ENCODE assay signal across 30 cellular contexts in the genomic region with DNA sequence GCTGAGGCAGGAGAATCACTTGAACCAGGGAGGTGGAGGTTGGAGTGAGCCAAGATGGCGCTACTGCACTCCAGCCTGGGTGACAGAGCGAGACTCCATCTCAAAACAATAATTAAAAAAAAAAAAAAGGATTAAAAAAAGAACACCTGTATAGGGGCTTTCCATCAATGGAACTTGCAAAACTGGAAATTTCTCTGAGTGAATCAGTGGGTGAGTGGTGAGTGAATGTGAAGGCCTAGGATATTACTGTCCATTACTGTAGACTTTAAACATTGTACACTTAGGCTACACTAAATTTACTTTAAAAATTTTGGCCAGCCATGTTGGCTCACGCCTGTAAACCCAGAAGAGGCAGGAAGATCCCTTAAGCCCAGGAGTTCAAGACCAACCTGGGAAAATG. TPM values are rescaled to one million over a fixed set of nuclear protein-coding genes. Genes with fewer than 3 reads are reported as not detected.
"Had no signal": no experiment of that assay in that cellular context is flagged by ENCODE, and none has a peak within 500 bp of the region (broad histone marks: within the 10 kb centered on the region; RNA-seq: fewer than 3 reads in every experiment).

No MANE protein-coding gene starts in this region.

- H3K36me3 ChIP-seq: ascending aorta, breast epithelium, esophagus squamous epithelium, gastrocnemius medialis, heart left ventricle had no signal

- H3K9me3 Mint-ChIP-seq: activated CD4-positive, alpha-beta memory T cell treated with anti-CD3 and anti-CD28 coated beads for 36 hours; activated CD4-positive, alpha-beta T cell treated with anti-CD3 and anti-CD28 coated beads, Interleukin-2, amount 10 ng/mL, durations not matched to agents 24 days and 14 days; activated naive CD4-positive, alpha-beta T cell treated with anti-CD3 and anti-CD28 coated beads, Interleukin-2, amount 10 ng/mL, durations not matched to agents 7 days and 5 days; activated naive CD4-positive, alpha-beta T cell treated with anti-CD3 and anti-CD28 coated beads, Interleukin-2, amount 50 U/mL, for 72 hours; activated naive CD8-positive, alpha-beta T cell treated with anti-CD3 and anti-CD28 coated beads, Interleukin-2, amount 10 ng/mL, durations not matched to agents 7 days and 5 days; activated T-cell treated with anti-CD3 and anti-CD28 coated beads, Interleukin-2, amount 50 U/mL, for 24 hours; activated T-cell treated with anti-CD3 and anti-CD28 coated beads, Interleukin-2, amount 50 U/mL, for 72 hours; brain had no signal

- H3K36me3 Mint-ChIP-seq: activated CD4-positive, alpha-beta memory T cell treated with anti-CD3 and anti-CD28 coated beads for 36 hours; activated CD8-positive, alpha-beta memory T cell treated with anti-CD3 and anti-CD28 coated beads, Interleukin-2, amount 10 ng/mL, durations not matched to agents 7 days and 5 days; activated naive CD4-positive, alpha-beta T cell treated with anti-CD3 and anti-CD28 coated beads, Interleukin-2, amount 10 ng/mL, durations not matched to agents 7 days and 5 days; activated naive CD4-positive, alpha-beta T cell treated with anti-CD3 and anti-CD28 coated beads, Interleukin-2, amount 50 U/mL, for 72 hours; brain had no signal

- H3K27me3 Mint-ChIP-seq: activated CD4-positive, alpha-beta memory T cell treated with anti-CD3 and anti-CD28 coated beads for 36 hours; activated CD8-positive, alpha-beta memory T cell treated with anti-CD3 and anti-CD28 coated beads, Interleukin-2, amount 10 ng/mL, durations not matched to agents 7 days and 5 days had no signal

- H3K4me1 Mint-ChIP-seq: brain had no signal

- ATAC-seq: activated CD4-positive, alpha-beta T cell treated with anti-CD3 and anti-CD28 coated beads for 36 hours; activated CD8-positive, alpha-beta T cell treated with anti-CD3 and anti-CD28 coated beads, Interleukin-2, amount 10 ng/mL, durations not matched to agents 7 days and 5 days; activated naive CD4-positive, alpha-beta T cell treated with anti-CD3 and anti-CD28 coated beads, Interleukin-2, amount 50 U/mL, for 72 hours; gastrocnemius medialis; heart left ventricle had no signal

- H3K9me3 ChIP-seq: ascending aorta, breast epithelium, esophagus squamous epithelium, gastrocnemius medialis, heart left ventricle had no signal

- H3K4me3 ChIP-seq: ascending aorta, breast epithelium, esophagus squamous epithelium, gastrocnemius medialis, heart left ventricle had no signal

- H3K27ac ChIP-seq: ascending aorta, breast epithelium, esophagus squamous epithelium, gastrocnemius medialis, heart left ventricle had no signal

- H3K27me3 ChIP-seq: ascending aorta, breast epithelium, esophagus squamous epithelium, gastrocnemius medialis, heart left ventricle had no signal

- H3K4me3 Mint-ChIP-seq: activated CD4-positive, alpha-beta memory T cell treated with anti-CD3 and anti-CD28 coated beads for 36 hours; activated CD4-positive, alpha-beta T cell treated with anti-CD3 and anti-CD28 coated beads for 36 hours; activated CD4-positive, alpha-beta T cell treated with anti-CD3 and anti-CD28 coated beads, Interleukin-2, amount 10 ng/mL, durations not matched to agents 24 days and 14 days; activated CD8-positive, alpha-beta T cell treated with anti-CD3 and anti-CD28 coated beads, Interleukin-2, amount 10 ng/mL, durations not matched to agents 7 days and 5 days; activated naive CD4-positive, alpha-beta T cell treated with anti-CD3 and anti-CD28 coated beads, Interleukin-2, amount 10 ng/mL, durations not matched to agents 7 days and 5 days; activated naive CD8-positive, alpha-beta T cell treated with anti-CD3 and anti-CD28 coated beads, Interleukin-2, amount 10 ng/mL, durations not matched to agents 7 days and 5 days; activated T-cell treated with anti-CD3 and anti-CD28 coated beads, Interleukin-2, amount 50 U/mL, for 24 hours; brain had no signal

- H3K4me1 ChIP-seq: ascending aorta, breast epithelium, esophagus squamous epithelium, gastrocnemius medialis, heart left ventricle had no signal

- DNase-seq: activated CD4-positive, alpha-beta memory T cell treated with anti-CD3 and anti-CD28 coated beads for 36 hours; activated CD4-positive, alpha-beta T cell treated with anti-CD3 and anti-CD28 coated beads for 36 hours; activated CD4-positive, CD25-positive, alpha-beta regulatory T cell; activated CD4-positive, CD25-positive, alpha-beta regulatory T cell treated with anti-CD3 and anti-CD28 coated beads, Interleukin-2, amount 50 U/mL, for 72 hours; activated CD8-positive, alpha-beta memory T cell treated with anti-CD3 and anti-CD28 coated beads, Interleukin-2, amount 10 ng/mL, durations not matched to agents 7 days and 5 days; activated CD8-positive, alpha-beta memory T cell treated with anti-CD3 and anti-CD28 coated beads, Interleukin-2, amount 50 U/mL, for 48 hours; activated CD8-positive, alpha-beta T cell treated with anti-CD3 and anti-CD28 coated beads, Interleukin-2, amount 10 ng/mL, durations not matched to agents 7 days and 5 days; activated gamma-delta T cell; activated naive CD4-positive, alpha-beta T cell; activated naive CD4-positive, alpha-beta T cell treated with anti-CD3 and anti-CD28 coated beads, Interleukin-2, amount 10 ng/mL, durations not matched to agents 7 days and 5 days; activated naive CD8-positive, alpha-beta T cell treated with anti-CD3 and anti-CD28 coated beads, Interleukin-2, amount 10 ng/mL, durations not matched to agents 7 days and 5 days; activated T-cell treated with anti-CD3 and anti-CD28 coated beads for 4 hours; activated T-cell treated with anti-CD3 and anti-CD28 coated beads, Interleukin-2, amount 50 U/mL, for 24 hours; effector CD8-positive, alpha-beta T cell; esophagus squamous epithelium; gastrocnemius medialis; glutamatergic neuron; heart left ventricle; T-helper 2 cell had no signal

- H3K27ac Mint-ChIP-seq: activated CD4-positive, alpha-beta memory T cell treated with anti-CD3 and anti-CD28 coated beads for 36 hours; activated CD4-positive, alpha-beta T cell treated with anti-CD3 and anti-CD28 coated beads for 36 hours; activated CD4-positive, alpha-beta T cell treated with anti-CD3 and anti-CD28 coated beads, Interleukin-2, amount 10 ng/mL, durations not matched to agents 24 days and 14 days; activated CD8-positive, alpha-beta T cell treated with anti-CD3 and anti-CD28 coated beads, Interleukin-2, amount 10 ng/mL, durations not matched to agents 7 days and 5 days; activated naive CD4-positive, alpha-beta T cell treated with anti-CD3 and anti-CD28 coated beads, Interleukin-2, amount 10 ng/mL, durations not matched to agents 7 days and 5 days; activated naive CD4-positive, alpha-beta T cell treated with anti-CD3 and anti-CD28 coated beads, Interleukin-2, amount 50 U/mL, for 72 hours; activated naive CD8-positive, alpha-beta T cell treated with anti-CD3 and anti-CD28 coated beads, Interleukin-2, amount 10 ng/mL, durations not matched to agents 7 days and 5 days; activated T-cell treated with anti-CD3 and anti-CD28 coated beads, Interleukin-2, amount 50 U/mL, for 24 hours; activated T-cell treated with anti-CD3 and anti-CD28 coated beads, Interleukin-2, amount 50 U/mL, for 72 hours; brain had no signal

- FAIRE-seq: colon, endometrium had no signal

RNA-seq across cellular contexts. Expression of a gene that starts 48.5 kb away (rescaled TPM):
- total RNA-seq: activated CD4-positive, alpha-beta T cell treated with anti-CD3 and anti-CD28 coated beads for 36 hours; activated CD4-positive, alpha-beta T cell treated with anti-CD3 and anti-CD28 coated beads, Interleukin-2, amount 10 ng/mL, durations not matched to agents 24 days and 14 days; activated CD8-positive, alpha-beta memory T cell treated with anti-CD3 and anti-CD28 coated beads for 36 hours; activated CD8-positive, alpha-beta memory T cell treated with anti-CD3 and anti-CD28 coated beads, Interleukin-2, amount 10 ng/mL, durations not matched to agents 7 days and 5 days; activated naive CD8-positive, alpha-beta T cell treated with anti-CD3 and anti-CD28 coated beads, Interleukin-2, amount 10 ng/mL, durations not matched to agents 7 days and 5 days; ascending aorta; epithelial cell of proximal tubule; gastrocnemius medialis; T-helper 1 cell treated with Interleukin-12 subunit alpha and Interleukin-12 subunit beta and Interleukin-4 antibody, amounts not matched to agents 30 ng/mL and 1 ng/mL, for 36 hours had no signal
